ENCODE assay signal across 19 cellular contexts in the genomic region with DNA sequence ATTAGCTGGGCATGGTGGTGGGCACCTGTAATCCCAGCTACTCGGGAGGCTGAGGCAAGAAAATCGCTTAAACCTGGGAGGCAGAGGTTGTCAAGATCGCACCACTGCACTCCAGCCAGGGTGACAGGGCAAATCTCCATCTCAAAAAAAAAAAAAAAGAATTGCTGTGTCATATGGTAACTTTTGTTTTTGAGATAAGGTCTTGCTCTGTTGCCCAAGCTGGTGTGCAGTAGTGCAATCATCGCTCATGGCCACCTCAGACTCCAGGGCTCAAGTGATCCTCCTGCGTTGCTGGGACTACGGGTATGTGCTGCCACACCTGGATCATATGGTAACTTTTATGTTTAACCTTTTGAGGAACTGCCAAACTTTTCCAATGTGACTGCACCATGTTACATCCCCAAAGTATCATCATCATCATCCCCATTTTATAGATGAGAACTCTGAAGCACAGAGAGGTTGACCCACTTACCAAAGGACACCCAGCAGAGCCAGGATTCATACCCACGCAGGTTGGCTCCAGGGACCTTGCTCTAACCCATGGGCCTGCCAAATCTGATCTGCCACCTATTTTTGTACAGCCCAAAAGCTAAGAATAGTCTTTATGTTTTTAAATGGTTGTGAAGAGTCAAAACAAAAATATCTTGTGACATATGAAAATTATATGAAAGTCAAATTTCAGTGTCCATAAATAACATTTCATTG.
"Had no signal": no experiment of that assay in that cellular context is flagged by ENCODE, and none has a peak within 500 bp of the region (broad histone marks: within the 10 kb centered on the region; RNA-seq: fewer than 3 reads in every experiment).

No MANE protein-coding gene starts in this region.

- H3K4me3 ChIP-seq: left ventricle myocardium inferior, right atrium auricular region, skin epidermis, stomach, testis, upper lobe of right lung had no signal

- H3K9me3 ChIP-seq: left ventricle myocardium inferior, right atrium auricular region, stomach, testis, upper lobe of right lung had no signal

- H3K27ac ChIP-seq: epithelial cell of prostate, right atrium auricular region, skin epidermis, stomach, testis, upper lobe of right lung had no signal

- H3K36me3 ChIP-seq: left ventricle myocardium inferior, right atrium auricular region, stomach, upper lobe of right lung had no signal

- DNase-seq: activated B cell treated with CpG ODN at 0.5 μM for 24 hours; activated CD4-positive, alpha-beta T cell treated with anti-CD3 and anti-CD28 coated beads for 48 hours; activated naive CD4-positive, alpha-beta T cell; aorta; dermis blood vessel endothelial cell; effector memory CD8-positive, alpha-beta T cell; hippocampal formation; left ventricle myocardium inferior; mesenchymal stem cell; occipital lobe; stimulated activated CD4-positive, alpha-beta T cell treated with anti-CD3 and anti-CD28 coated beads, Interleukin-4, amount 100 ng/mL, for 24 hours; stimulated activated CD8-positive, alpha-beta memory T cell treated with anti-CD3 and anti-CD28 coated beads, Interleukin-4, amount 100 ng/mL, for 48 hours; stomach; T-helper 1 cell; testis; upper lobe of right lung had no signal

- H3K4me1 ChIP-seq: testis had no signal

- H3K27me3 ChIP-seq: right atrium auricular region, stomach, testis, upper lobe of right lung had no signal
